18 cellular contexts compared by ENCODE assay signal in the genomic region with DNA sequence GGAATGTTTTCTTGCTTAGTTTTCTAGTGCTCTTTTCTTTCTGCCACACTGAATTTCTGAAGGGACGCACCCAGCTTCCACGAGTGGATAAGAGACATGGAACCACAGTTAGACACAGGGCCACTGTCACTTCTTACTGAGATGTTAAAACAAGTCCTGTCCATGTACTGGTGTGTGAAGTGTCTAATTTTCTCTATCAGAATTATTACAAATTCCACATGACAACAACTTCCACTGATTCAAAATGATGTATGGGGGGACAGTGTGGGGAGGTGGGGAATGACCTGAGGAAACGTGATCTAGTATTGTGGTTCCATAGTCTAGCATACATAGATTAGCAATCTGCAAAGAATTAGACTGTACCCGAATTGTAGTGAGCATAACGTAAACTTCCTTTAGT.
"Had no signal": no experiment of that assay in that cellular context is flagged by ENCODE, and none has a peak within 500 bp of the region (broad histone marks: within the 10 kb centered on the region; RNA-seq: fewer than 3 reads in every experiment).

No MANE protein-coding gene starts in this region.

- H3K9me3 ChIP-seq: SK-N-SH had no signal

- H3K4me2 ChIP-seq: SK-N-SH had no signal

- H3K9ac ChIP-seq: SK-N-SH had no signal

- DNase-seq: Karpas-422, KG1, MM.1S, NCI-H1092 treated with DMSO at 0.1 percent for 48 hours, NCI-H1436, NCI-H187, NCI-H2029, NCI-H2081 treated with DMSO at 0.1 percent for 48 hours, NCI-H2171, NCI-H226, NCI-H510A, NCI-H524 treated with DMSO at 0.1 percent for 48 hours, NCI-H69, NCI-H774, RPMI8226, SHP77, SK-N-SH, SW 1271 had no signal

- H3K9me2 ChIP-seq: SK-N-SH had no signal
